ENCODE assay signal across 20 cellular contexts in genomic region chr18:74785632-74786031, GRCh38.
"Had no signal": no experiment of that assay in that cellular context is flagged by ENCODE, and none has a peak within 500 bp of the region (broad histone marks: within the 10 kb centered on the region; RNA-seq: fewer than 3 reads in every experiment).

No MANE protein-coding gene starts in this region.

- ATAC-seq: activated T-helper 17 cell treated with anti-CD3 and anti-CD28 coated beads, Interleukin-2, amount 50 U/mL, for 72 hours; K562 had no signal

- H3K4me3 ChIP-seq: K562 had no signal

- H3K27ac ChIP-seq: VCaP had no signal

- H3K27ac Mint-ChIP-seq: activated CD4-positive, alpha-beta memory T cell treated with anti-CD3 and anti-CD28 coated beads for 36 hours; activated CD4-positive, alpha-beta T cell treated with anti-CD3 and anti-CD28 coated beads, Interleukin-2, amount 10 ng/mL, durations not matched to agents 7 days and 5 days; activated naive CD4-positive, alpha-beta T cell treated with anti-CD3 and anti-CD28 coated beads for 36 hours; activated naive CD8-positive, alpha-beta T cell; activated T-helper 17 cell treated with anti-CD3 and anti-CD28 coated beads, Interleukin-2, amount 50 U/mL, for 72 hours had no signal

- DNase-seq: activated CD4-positive, alpha-beta memory T cell treated with anti-CD3 and anti-CD28 coated beads for 36 hours; activated CD4-positive, alpha-beta T cell treated with anti-CD3 and anti-CD28 coated beads, Interleukin-2, amount 10 ng/mL, durations not matched to agents 7 days and 5 days; activated CD4-positive, CD25-positive, alpha-beta regulatory T cell; activated CD8-positive, alpha-beta memory T cell treated with anti-CD3 and anti-CD28 coated beads for 24 hours; activated gamma-delta T cell; activated naive CD4-positive, alpha-beta T cell treated with anti-CD3 and anti-CD28 coated beads for 36 hours; activated T-cell treated with anti-CD3 and anti-CD28 coated beads, Interleukin-2, amount 50 U/mL, for 48 hours; Kasumi-1; NCI-H1048; NCI-H1694 treated with DMSO at 0.1 percent for 48 hours; NCI-H2029 treated with DMSO at 0.1 percent for 48 hours; NCI-H345; NCI-H510A; NCI-H82; SIG-M5; T-helper 1 cell had no signal

- H3K4me3 Mint-ChIP-seq: activated CD4-positive, alpha-beta memory T cell treated with anti-CD3 and anti-CD28 coated beads for 36 hours; activated CD4-positive, alpha-beta T cell treated with anti-CD3 and anti-CD28 coated beads, Interleukin-2, amount 10 ng/mL, durations not matched to agents 7 days and 5 days; activated naive CD4-positive, alpha-beta T cell treated with anti-CD3 and anti-CD28 coated beads for 36 hours; activated naive CD8-positive, alpha-beta T cell; activated T-helper 17 cell treated with anti-CD3 and anti-CD28 coated beads, Interleukin-2, amount 50 U/mL, for 72 hours had no signal

- H3K27me3 Mint-ChIP-seq: activated CD4-positive, alpha-beta memory T cell treated with anti-CD3 and anti-CD28 coated beads for 36 hours; activated CD4-positive, alpha-beta T cell treated with anti-CD3 and anti-CD28 coated beads, Interleukin-2, amount 10 ng/mL, durations not matched to agents 7 days and 5 days; activated naive CD8-positive, alpha-beta T cell; activated T-helper 17 cell treated with anti-CD3 and anti-CD28 coated beads, Interleukin-2, amount 50 U/mL, for 72 hours had no signal

- H3K4me1 Mint-ChIP-seq: activated CD4-positive, alpha-beta T cell treated with anti-CD3 and anti-CD28 coated beads, Interleukin-2, amount 10 ng/mL, durations not matched to agents 7 days and 5 days; activated T-helper 17 cell treated with anti-CD3 and anti-CD28 coated beads, Interleukin-2, amount 50 U/mL, for 72 hours had no signal

- H3K9me3 Mint-ChIP-seq: activated CD4-positive, alpha-beta memory T cell treated with anti-CD3 and anti-CD28 coated beads for 36 hours; activated CD4-positive, alpha-beta T cell treated with anti-CD3 and anti-CD28 coated beads, Interleukin-2, amount 10 ng/mL, durations not matched to agents 7 days and 5 days; activated naive CD4-positive, alpha-beta T cell treated with anti-CD3 and anti-CD28 coated beads for 36 hours; activated T-helper 17 cell treated with anti-CD3 and anti-CD28 coated beads, Interleukin-2, amount 50 U/mL, for 72 hours had no signal
